In the genomic region with DNA sequence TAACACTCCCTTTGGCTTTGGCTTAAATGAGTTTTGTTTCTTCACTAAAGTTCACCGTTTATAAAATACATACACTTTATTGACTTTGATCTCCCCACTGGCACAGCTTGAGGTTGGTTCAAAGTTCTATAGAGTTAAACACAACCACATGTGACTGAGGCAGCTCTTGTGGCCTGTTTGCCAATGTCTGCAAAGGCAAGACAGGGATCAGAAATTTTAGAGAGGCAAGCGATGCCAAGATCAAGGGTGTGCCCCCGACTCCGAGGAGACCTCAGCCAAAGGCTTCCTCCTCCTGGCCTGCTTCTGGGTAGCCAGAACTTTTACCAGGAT, we compare ENCODE assay signal across 16 cellular contexts.
DNase-seq lines count a peak whose midpoint lies in the region; ATAC-seq and TF ChIP-seq lines count a peak whose summit lies in the region.
"Had no signal": no experiment of that assay in that cellular context is flagged by ENCODE, and none has a peak within 500 bp of the region (broad histone marks: within the 10 kb centered on the region; RNA-seq: fewer than 3 reads in every experiment).

No MANE protein-coding gene starts in this region.

- intact Hi-C loops in Panc1 (cut with micrococcal nuclease; ENCODE audit: unreplicated experiment) = loop anchor here (10.0 kb wide), 1 partner anchor 134 kb away; the partner anchor contains the start of gene JCAD
- intact Hi-C loops in gastrocnemius medialis (cut with DNase I; ENCODE audit: low total_unique reads) = loop anchor here (5.0 to 10.0 kb wide), 3 partner anchors 48 to 187 kb away; no protein-coding TSS in a partner anchor

- H3K9me3 ChIP-seq in Panc1 (ENCODE audit: control insufficient read depth, insufficient read depth, low read depth, low read length) (no peaks in the 10 kb centered on the region), gastrocnemius medialis (no peaks in the 10 kb centered on the region)

- H3K4me3 ChIP-seq in Panc1 (ENCODE audit: low read depth in 2 of 2, low read length in 2 of 2) = no peak overlapping the region
- no peak overlapping the region for H3K4me3 ChIP-seq in gastrocnemius medialis

- H3K4me1 ChIP-seq in Panc1 (ENCODE audit: control insufficient read depth, insufficient read depth, low read length) = peaks cover 17% of the 10 kb centered on the region
- peaks cover 0 to 3% of the 10 kb centered on the region in 2 donors for H3K4me1 ChIP-seq in gastrocnemius medialis

- H3K27me3 ChIP-seq in Panc1 (ENCODE audit: control insufficient read depth, insufficient read depth, low read length) = no peaks in the 10 kb centered on the region
- H3K27me3 ChIP-seq in gastrocnemius medialis = no peaks in the 10 kb centered on the region

- BruUV-seq in Panc1 (replicated peaks; lab: Mats Ljungman, UMichigan) = no TSS peak

- CTCF ChIA-PET in Panc1 (lab: Charles Lee) (no interaction called here), HEK293T (lab: Yijun Ruan, JAX) (no interaction called here)

- DNase-seq in Panc1 (ENCODE audit: low read depth, low spot score) (no peak), left lobe of liver (ENCODE audit: low spot score) (no peak), gastrocnemius medialis (no peak), NCI-H2227 (lab: John Stamatoyannopoulos, UW; ENCODE audit: unreplicated experiment) (no peak), HEK293T (ENCODE audit: extremely low spot score) (no peak), COLO829 (ENCODE audit: low spot score) (no peak), UCSD-AML1 (lab: John Stamatoyannopoulos, UW; ENCODE audit: unreplicated experiment) (no peak)
- DNase-seq: ACHN; CD8-positive, alpha-beta T cell; EL; Kasumi-1; NCI-H1417; NCI-H2029; NCI-H2171 treated with DMSO at 0.1 percent for 48 hours; NCI-H510A had no signal

- ATAC-seq in Panc1 (no peak), left lobe of liver (peak; percentile 27), gastrocnemius medialis (no peak)
- ATAC-seq: CD8-positive, alpha-beta T cell had no signal

- no peak for TF ChIP-seq POLR2A in gastrocnemius medialis (IDR thresholded peaks at IDR 0.05)

- POLR2A ChIA-PET in Panc1 (lab: Charles Lee) (no interaction called here), HEK293T (lab: Yijun Ruan, JAX) (no interaction called here)

- no peaks in the 10 kb centered on the region for H3K36me3 ChIP-seq in Panc1 (ENCODE audit: control insufficient read depth, insufficient read depth, low read length)
- H3K36me3 ChIP-seq in gastrocnemius medialis = no peaks in the 10 kb centered on the region

- H3K27ac ChIP-seq in C4-2B = peak overlapping the region; percentile 71
- H3K27ac ChIP-seq in Panc1 (ENCODE audit: low read length) = peak overlapping the region; percentile 12; the same call in 1 of the 2 replicates
- H3K27ac ChIP-seq in gastrocnemius medialis = peak overlapping the region in 3 of 4 donors; percentile 10 to 74 (median 69)

- in situ Hi-C loops in Panc1 (cut with HindIII; ENCODE audit: low pct_unique_long_range_greater_than_20kb, low sequenced_read_pairs) (no loop called here), gastrocnemius medialis (cut with MboI; ENCODE audit: low sequenced_read_pairs in 4 of 4) (no loop called here)

- TF ChIP-seq CTCF in C4-2B (conservative IDR thresholded peaks at IDR 0.05) (no peak), Panc1 (IDR thresholded peaks at IDR 0.05) (no peak), gastrocnemius medialis (IDR thresholded peaks at IDR 0.05 in 4 of 5, conservative IDR thresholded peaks at IDR 0.05 in 1 of 5) (no peak)

TF ChIP-seq in HEK293T, 16 proteins besides CTCF, POLR2A, EP300 and RAD21:
- TF ChIP-seq ARNT (IDR thresholded peaks at IDR 0.05) = no peak
- no peak for TF ChIP-seq ZNF384 (IDR thresholded peaks at IDR 0.05)
- TF ChIP-seq BHLHE40 (IDR thresholded peaks at IDR 0.05; ENCODE audit: borderline replicate concordance) = no peak
- TF ChIP-seq FOXM1 (IDR thresholded peaks at IDR 0.05; ENCODE audit: borderline replicate concordance) = no peak
- no peak for TF ChIP-seq PKNOX1 (IDR thresholded peaks at IDR 0.05)
- TF ChIP-seq ELF4 (IDR thresholded peaks at IDR 0.05) = no peak
- no peak for TF ChIP-seq NFRKB (IDR thresholded peaks at IDR 0.05)
- no peak for TF ChIP-seq FOXK2 (IDR thresholded peaks at IDR 0.05)
- TF ChIP-seq TARDBP (IDR thresholded peaks at IDR 0.05) = no peak
- TF ChIP-seq SP1 (IDR thresholded peaks at IDR 0.05) = no peak
- no peak for TF ChIP-seq SUZ12 (IDR thresholded peaks at IDR 0.05)

Comparison
In these comparisons a context has a peak if more than half of its experiments do, and no peak if none do; other contexts are left out.
1. H3K27ac ChIP-seq: peak in every context shown above with its lines; median percentile 71 in C4-2B; 69 in gastrocnemius medialis; 12 in Panc1.